17 cellular contexts compared by ENCODE assay signal in genomic region chr5:68115584-68115983, GRCh38.
DNase-seq lines count a peak whose midpoint lies in the region; ATAC-seq and TF ChIP-seq lines count a peak whose summit lies in the region.
"Had no signal": no experiment of that assay in that cellular context is flagged by ENCODE, and none has a peak within 500 bp of the region (broad histone marks: within the 10 kb centered on the region; RNA-seq: fewer than 3 reads in every experiment).

No MANE protein-coding gene starts in this region.

- no peaks in the 10 kb centered on the region for H3K9me3 Mint-ChIP-seq in endodermal cell
- H3K9me3 Mint-ChIP-seq: CD8-positive, alpha-beta T cell; H9 had no signal

- H3K27me3 ChIP-seq in endodermal cell (ENCODE audit: control insufficient read depth, insufficient read depth, low read length, poor library complexity, severe bottlenecking), result no peaks in the 10 kb centered on the region
- H3K27me3 ChIP-seq: BE2C had no signal

- no peaks in the 10 kb centered on the region for H3K36me3 ChIP-seq in endodermal cell (ENCODE audit: control insufficient read depth, insufficient read depth, low read length)
- H3K36me3 ChIP-seq: BE2C had no signal

- no peaks in the 10 kb centered on the region for H3K27me3 Mint-ChIP-seq in endodermal cell (ENCODE audit: insufficient read depth)

- no peaks in the 10 kb centered on the region for H3K36me3 Mint-ChIP-seq in endodermal cell (ENCODE audit: low read depth)
- H3K36me3 Mint-ChIP-seq: CD14-positive monocyte; CD8-positive, alpha-beta T cell; IgD-negative memory B cell had no signal

- H3K27ac ChIP-seq in endodermal cell (ENCODE audit: low read depth, low read length), result no peak overlapping the region

- no peak overlapping the region for H3K9ac ChIP-seq in endodermal cell (ENCODE audit: extremely low read depth, low read length, poor library complexity, severe bottlenecking)

- DNase-seq in left lobe of liver (ENCODE audit: low spot score) (no peak), AG20443 (ENCODE audit: low spot score) (no peak), kidney tubule cell (ENCODE audit: low spot score) (no peak), endodermal cell (no peak)
- DNase-seq: BE2C; Caco-2; CD8-positive, alpha-beta T cell; DMS53; GF-D8; GOT3; H9; KG1 had no signal

- WGBS in endodermal cell (ENCODE audit: insufficient coverage in 1 of 2, insufficient read length in 1 of 2), 2 experiments, result 97 to 100% methylated on average over 2 of the region's 2 CpGs

- no peak overlapping the region for H3K27ac Mint-ChIP-seq in endodermal cell
- H3K27ac Mint-ChIP-seq: CD8-positive, alpha-beta T cell; IgD-negative memory B cell had no signal

- no peak overlapping the region for H3K4me3 ChIP-seq in endodermal cell (ENCODE audit: low read length)

- H3K4me1 Mint-ChIP-seq in endodermal cell, result peaks cover 7% of the 10 kb centered on the region

- no peak for TF ChIP-seq CTCF in endodermal cell (conservative IDR thresholded peaks at IDR 0.05)

- H3K4me3 Mint-ChIP-seq in endodermal cell, result no peak overlapping the region
- H3K4me3 Mint-ChIP-seq: CD14-positive monocyte; CD8-positive, alpha-beta T cell; H9 had no signal

- peaks cover 6% of the 10 kb centered on the region for H3K4me1 ChIP-seq in endodermal cell (ENCODE audit: control insufficient read depth, insufficient read depth, low read length)
- H3K4me1 ChIP-seq: BE2C had no signal

- no peaks in the 10 kb centered on the region for H3K9me3 ChIP-seq in endodermal cell (ENCODE audit: control insufficient read depth, low read length)
- H3K9me3 ChIP-seq: BE2C, Caco-2 had no signal

- ATAC-seq in GM19324 (IDR thresholded peaks at IDR 0.05; ENCODE audit: low FRiP score, unreplicated experiment), result peak; percentile 62
- peak; percentile 56 for ATAC-seq in GM21717 (IDR thresholded peaks at IDR 0.05; ENCODE audit: unreplicated experiment)
- ATAC-seq in HG02885 (IDR thresholded peaks at IDR 0.05; ENCODE audit: poor library complexity, unreplicated experiment), result peak; percentile 50
- peak; percentile 13 for ATAC-seq in left lobe of liver
- ATAC-seq: CD8-positive, alpha-beta T cell had no signal
